Comparison of ENCODE assay signal across 21 cellular contexts in the genomic region with DNA sequence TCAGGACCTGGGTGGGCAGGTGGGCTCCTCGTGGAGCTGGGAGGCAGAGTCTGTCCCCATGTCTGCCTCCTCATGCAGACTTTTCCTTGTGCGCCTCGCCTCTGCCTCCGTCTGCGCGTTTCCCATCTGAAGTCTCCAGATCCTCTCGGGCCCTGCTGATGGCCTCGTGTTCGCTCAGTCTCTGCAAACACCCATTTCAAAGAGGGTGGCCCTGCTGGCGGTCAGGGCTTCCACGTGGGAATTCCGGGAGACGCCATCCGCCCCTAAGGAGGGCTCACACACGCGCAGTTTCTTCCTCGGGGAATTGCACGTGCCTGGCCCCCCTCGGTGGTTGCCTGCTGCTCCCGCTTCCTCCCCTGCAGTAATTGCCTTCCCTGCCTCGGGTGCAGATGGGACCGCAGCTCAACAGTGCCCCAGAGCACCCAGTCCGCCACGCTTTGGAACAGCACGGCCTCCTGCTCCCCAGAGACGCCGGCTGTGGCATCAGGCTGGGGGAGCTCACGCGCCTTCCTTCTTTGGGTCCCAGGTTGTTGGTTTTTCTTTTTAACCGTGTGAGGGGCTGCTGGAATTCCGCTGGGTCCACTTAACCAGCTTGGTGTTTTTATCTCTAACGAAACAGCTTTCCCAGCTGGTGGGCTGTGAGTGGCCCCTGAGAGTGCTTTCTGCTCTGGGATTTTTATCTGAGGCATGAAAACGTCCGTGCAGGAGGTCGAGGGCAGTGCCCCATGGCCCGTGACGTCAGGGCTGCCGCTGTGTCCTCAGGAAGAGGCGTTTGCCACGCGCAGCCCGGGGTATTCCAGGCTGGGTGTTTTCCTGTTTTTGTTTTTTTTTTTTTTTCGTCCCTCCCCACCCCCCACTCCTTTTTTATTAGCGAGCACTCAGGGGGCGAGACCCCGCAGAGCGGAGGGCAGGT. TPM values are rescaled to one million over a fixed set of nuclear protein-coding genes. Genes with fewer than 3 reads are reported as not detected.
DNase-seq lines count a peak whose midpoint lies in the region; ATAC-seq, FAIRE-seq and TF ChIP-seq lines count a peak whose summit lies in the region.
"Had no signal": no experiment of that assay in that cellular context is flagged by ENCODE, and none has a peak within 500 bp of the region (broad histone marks: within the 10 kb centered on the region; RNA-seq: fewer than 3 reads in every experiment).

No MANE protein-coding gene starts in this region.

- peak overlapping the region; percentile 56 for H2AK5ac ChIP-seq in neuronal stem cell (ENCODE audit: low read depth, low read length)

- no CpG with 5 or more reads among the region's 47 CpGs for WGBS in neuronal stem cell (ENCODE audit: extremely low coverage in 2 of 2, insufficient read length in 2 of 2, insufficient replicate concordance in 1 of 2), 2 donors

- ATAC-seq in naive thymus-derived CD8-positive, alpha-beta T cell = no peak
- no peak for ATAC-seq in esophagus mucosa
- ATAC-seq: activated CD4-positive, CD25-positive, alpha-beta regulatory T cell treated with anti-CD3 and anti-CD28 coated beads, Interleukin-2, amount 50 U/mL, for 24 hours; HCT116; PC-3 had no signal

- peak overlapping the region; percentile 17 for H4K8ac ChIP-seq in neuronal stem cell (ENCODE audit: low read depth, low read length)

- POLR2A ChIA-PET in naive thymus-derived CD8-positive, alpha-beta T cell (lab: Charles Lee) = interaction anchor here (0.6 kb wide), 1 partner anchor 86 kb away, joined by 3 read pairs; no protein-coding TSS in a partner anchor

- H2AFZ ChIP-seq in neuronal stem cell (ENCODE audit: low read length) = no peak overlapping the region

- no peak overlapping the region for H3K27ac Mint-ChIP-seq in naive thymus-derived CD8-positive, alpha-beta T cell

- no peak overlapping the region for H2BK15ac ChIP-seq in neuronal stem cell (ENCODE audit: low read length)

- DNase-seq in H7 (peak; percentile 77), NCI-H69 (lab: John Stamatoyannopoulos, UW) (peak; percentile 22), left ventricle myocardium inferior (peak; percentile 28), neuronal stem cell (ENCODE audit: low spot score) (no peak), GM19239 (ENCODE audit: insufficient read length, low spot score) (no peak)
- no peak for DNase-seq in naive thymus-derived CD8-positive, alpha-beta T cell
- DNase-seq: Caco-2; effector CD8-positive, alpha-beta T cell; IMR-90; islet precursor cell; MM.1S; NCI-H2081 treated with DMSO at 0.1 percent for 48 hours; NCI-H774; PC-3; SJCRH30; stimulated activated CD4-positive, alpha-beta T cell treated with anti-CD3 and anti-CD28 coated beads, Interleukin-4, amount 100 ng/mL, for 24 hours; uterus had no signal

- H3K23ac ChIP-seq in neuronal stem cell (ENCODE audit: low read depth, low read length, poor library complexity) = no peak overlapping the region

- H4K91ac ChIP-seq in neuronal stem cell (ENCODE audit: low read depth, low read length, poor library complexity) = no peak overlapping the region

- no peak for TF ChIP-seq CTCF in left ventricle myocardium inferior (IDR thresholded peaks at IDR 0.05; ENCODE audit: borderline replicate concordance)

- H2BK120ac ChIP-seq in neuronal stem cell (ENCODE audit: low read depth, low read length) = no peak overlapping the region

- peak overlapping the region; percentile 54 for H3K9ac ChIP-seq in neuronal stem cell (ENCODE audit: low read depth, low read length, poor library complexity)

- H2BK12ac ChIP-seq in neuronal stem cell (ENCODE audit: low read length) = peak overlapping the region; percentile 22

- peak overlapping the region; percentile 38 for H3K14ac ChIP-seq in neuronal stem cell (ENCODE audit: low read length)

- H3K4me3 ChIP-seq in H7 (ENCODE audit: insufficient read depth, low read depth, low read length) (no peak overlapping the region), left ventricle myocardium inferior (no peak overlapping the region), neuronal stem cell (ENCODE audit: low read length in 2 of 2) (no peak overlapping the region)
- H3K4me3 ChIP-seq: SJCRH30, skin epidermis, uterus had no signal

- H3K4me2 ChIP-seq in neuronal stem cell (ENCODE audit: insufficient read depth, low read length, poor library complexity, severe bottlenecking) = no peak overlapping the region

- peaks cover 2% of the 10 kb centered on the region for H3K79me1 ChIP-seq in neuronal stem cell (ENCODE audit: low read depth, low read length)

- H3K36me3 ChIP-seq in H7 (replicated peaks; ENCODE audit: control insufficient read depth, insufficient read depth, low read length) = no peaks in the 10 kb centered on the region
- peaks cover 37% of the 10 kb centered on the region for H3K36me3 ChIP-seq in left ventricle myocardium inferior
- H3K36me3 ChIP-seq in neuronal stem cell (replicated peaks in 1 of 2; ENCODE audit: control insufficient read depth in 2 of 2, insufficient read depth in 2 of 2, low read length in 2 of 2) = no peaks in the 10 kb centered on the region
- H3K36me3 ChIP-seq: SJCRH30, uterus had no signal

- H3K27me3 ChIP-seq in H7 (ENCODE audit: control insufficient read depth, insufficient read depth, low read length) (no peaks in the 10 kb centered on the region), left ventricle myocardium inferior (ENCODE audit: low read depth) (no peaks in the 10 kb centered on the region), neuronal stem cell (ENCODE audit: control insufficient read depth in 3 of 3, insufficient read depth in 3 of 3, low read depth in 1 of 3, low read length in 3 of 3) (no peaks in the 10 kb centered on the region)
- H3K27me3 ChIP-seq: SJCRH30, uterus had no signal

- H2BK5ac ChIP-seq in neuronal stem cell (ENCODE audit: low read length) = peak overlapping the region; percentile 11

- peaks cover 8 to 52% (median 28%) of the 10 kb centered on the region in 4 donors for H3K4me1 Mint-ChIP-seq in naive thymus-derived CD8-positive, alpha-beta T cell

- intact Hi-C loops in left ventricle myocardium inferior (cut with micrococcal nuclease) = no loop called here

- no peaks in the 10 kb centered on the region for H3K27me3 Mint-ChIP-seq in naive thymus-derived CD8-positive, alpha-beta T cell

- H3K9me3 ChIP-seq in left ventricle myocardium inferior (replicated peaks) (no peaks in the 10 kb centered on the region), neuronal stem cell (replicated peaks in 1 of 2; ENCODE audit: control insufficient read depth in 2 of 2, insufficient read depth in 1 of 2, low read depth in 1 of 2, low read length in 2 of 2) (peaks cover 0 to 3% of the 10 kb centered on the region in 2 donors)
- H3K9me3 ChIP-seq: Caco-2, SJCRH30, uterus had no signal

- H3K4me3 Mint-ChIP-seq in naive thymus-derived CD8-positive, alpha-beta T cell = no peak overlapping the region

- H3K27ac ChIP-seq in left ventricle myocardium inferior (replicated peaks) = no peak overlapping the region
- no peak overlapping the region for H3K27ac ChIP-seq in neuronal stem cell (replicated peaks; ENCODE audit: low read length)
- H3K27ac ChIP-seq: SJCRH30, skin epidermis, uterus had no signal

- H3K36me3 Mint-ChIP-seq in naive thymus-derived CD8-positive, alpha-beta T cell = peaks cover 0 to 46% (median 10%) of the 10 kb centered on the region in 3 donors

- H3K9me3 Mint-ChIP-seq in naive thymus-derived CD8-positive, alpha-beta T cell = no peaks in the 10 kb centered on the region

- no peak overlapping the region for H3K4ac ChIP-seq in neuronal stem cell (ENCODE audit: low read length)

- FAIRE-seq in GM19239 (lab: Jason Lieb, UNC) = no peak

- H3K4me1 ChIP-seq in left ventricle myocardium inferior (peaks cover 12% of the 10 kb centered on the region), neuronal stem cell (ENCODE audit: control insufficient read depth in 2 of 2, insufficient read depth in 1 of 2, low read depth in 1 of 2, low read length in 2 of 2) (peaks cover 2 to 4% of the 10 kb centered on the region in 2 donors)
- H3K4me1 ChIP-seq: Caco-2, SJCRH30, uterus had no signal

- H3K18ac ChIP-seq in neuronal stem cell (ENCODE audit: low read length) = peak overlapping the region; percentile 76

RNA-seq across cellular contexts. Expression of a gene that starts 16.1 kb away (rescaled TPM):
- 14.1 and 14.5 TPM in 2 replicates for total RNA-seq in H7 (2014; rRNA removed; shearing (Covaris generic))
- 18.3 TPM for total RNA-seq in left ventricle myocardium inferior
- 4.7 TPM for polyA plus RNA-seq in neuronal stem cell (2013, experiment 1 of 2)
- polyA plus RNA-seq in neuronal stem cell (2013, experiment 2 of 2) = 5.2 TPM
- 10 to 100 TPM; 50.2 to 51.0 TPM for total RNA-seq in naive thymus-derived CD8-positive, alpha-beta T cell
- polyA plus RNA-seq in naive thymus-derived CD8-positive, alpha-beta T cell = 10 to 100 TPM; 12.7 to 34.9 (median 17.4) TPM
- total RNA-seq in esophagus mucosa = 1.8 TPM

Comparison
In these comparisons a context has a peak if more than half of its experiments do, and no peak if none do; other contexts are left out.
1. DNase-seq: peak in H7 (single experiment), NCI-H69 (single experiment) and left ventricle myocardium inferior (single experiment); none in neuronal stem cell (single experiment), GM19239 (single experiment) and naive thymus-derived CD8-positive, alpha-beta T cell (0 of 10).